8 cellular contexts compared by ENCODE assay signal in genomic region chr4:67393699-67394281, GRCh38.
DNase-seq lines count a peak whose midpoint lies in the region; FAIRE-seq and TF ChIP-seq lines count a peak whose summit lies in the region.

No MANE protein-coding gene starts in this region.

- H3K4me3 ChIP-seq in fibroblast of villous mesenchyme (ENCODE audit: low read depth, low read length) (no peak overlapping the region), small intestine (ENCODE audit: low read depth in 1 of 2, low read length in 2 of 2) (no peak overlapping the region)

- H3K27me3 ChIP-seq in small intestine (ENCODE audit: control insufficient read depth in 2 of 2, insufficient read depth in 2 of 2, low read length in 2 of 2): peaks cover 0 to 2% of the 10 kb centered on the region in 2 donors

- FAIRE-seq in HTR-8/SVneo (lab: Jason Lieb, UNC) (no peak), small intestine (lab: Jason Lieb, UNC) (peak; percentile 74)

- no peaks in the 10 kb centered on the region for H3K4me1 ChIP-seq in small intestine (ENCODE audit: control insufficient read depth in 2 of 2, insufficient read depth in 1 of 2, low read depth in 1 of 2, low read length in 1 of 2)

- WGBS in small intestine, 3 donors: 53 to 61% (median 55%) methylated on average over 3 of the region's 3 CpGs

- peak; percentile 15 for DNase-seq in SIG-M5 treated with dmso at 0.1 percent for 504 hours (lab: John Stamatoyannopoulos, UW; ENCODE audit: unreplicated experiment)
- DNase-seq in SIG-M5 (lab: John Stamatoyannopoulos, UW): no peak
- peak; percentile 2 for DNase-seq in HTR-8/SVneo (ENCODE audit: insufficient read length, low spot score)
- peak; percentile 17 for DNase-seq in SKM-1 (lab: John Stamatoyannopoulos, UW; ENCODE audit: unreplicated experiment)
- DNase-seq in fibroblast of villous mesenchyme (ENCODE audit: low read depth): peak; percentile 54
- DNase-seq in small intestine: peak; percentile 44
- DNase-seq in HuH-7 (ENCODE audit: low spot score): no peak
- no peak for DNase-seq in DMS114 treated with DMSO at 0.1 percent for 48 hours (lab: John Stamatoyannopoulos, UW; ENCODE audit: unreplicated experiment)

- no peaks in the 10 kb centered on the region for H3K9me3 ChIP-seq in small intestine (ENCODE audit: control insufficient read depth, low read depth)

- H3K27ac ChIP-seq in small intestine (ENCODE audit: low read depth in 1 of 2, low read length in 1 of 2): no peak overlapping the region

- peak; percentile 63 for TF ChIP-seq CTCF in fibroblast of villous mesenchyme (IDR thresholded peaks at IDR 0.05; ENCODE audit: insufficient read depth, low read depth, low read length)

- H3K36me3 ChIP-seq in small intestine (ENCODE audit: control insufficient read depth in 2 of 2, insufficient read depth in 2 of 2, low read length in 2 of 2): no peaks in the 10 kb centered on the region

Comparison
In these comparisons a context has a peak if more than half of its experiments do, and no peak if none do; other contexts are left out.
1. DNase-seq: peak in SIG-M5 treated with dmso at 0.1 percent for 504 hours (single experiment), HTR-8/SVneo (single experiment), SKM-1 (single experiment), fibroblast of villous mesenchyme (single experiment) and small intestine (single experiment); none in SIG-M5 (single experiment), HuH-7 (single experiment) and DMS114 treated with DMSO at 0.1 percent for 48 hours (single experiment).